30 cellular contexts compared by ENCODE assay signal in the genomic region with DNA sequence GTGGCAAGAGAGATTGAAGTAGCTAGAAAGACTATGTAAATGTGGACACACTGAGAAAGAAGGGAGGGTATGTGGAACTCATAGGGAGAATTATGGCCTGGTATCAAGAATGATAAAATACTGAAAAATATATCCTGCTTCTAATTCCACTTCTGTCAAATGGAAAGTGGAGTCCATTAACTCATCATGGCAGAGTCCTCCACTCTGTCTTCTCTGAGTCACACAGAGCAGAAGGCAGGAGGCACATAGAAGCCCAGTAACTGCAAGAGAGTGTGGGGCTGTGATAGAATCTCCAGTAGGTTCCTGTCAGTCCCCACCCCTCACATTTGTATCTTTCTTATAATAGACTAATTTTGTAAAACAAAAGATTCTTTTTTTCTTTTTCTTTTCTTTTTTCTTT.
"Had no signal": no experiment of that assay in that cellular context is flagged by ENCODE, and none has a peak within 500 bp of the region (broad histone marks: within the 10 kb centered on the region; RNA-seq: fewer than 3 reads in every experiment).

No MANE protein-coding gene starts in this region.

- H3K36me3 Mint-ChIP-seq: activated naive CD4-positive, alpha-beta T cell treated with anti-CD3 and anti-CD28 coated beads, Interleukin-2, amount 10 ng/mL, durations not matched to agents 7 days and 5 days; activated naive CD4-positive, alpha-beta T cell treated with anti-CD3 and anti-CD28 coated beads, Interleukin-2, amount 50 U/mL, for 72 hours; activated naive CD8-positive, alpha-beta T cell treated with anti-CD3 and anti-CD28 coated beads, Interleukin-2, amount 10 ng/mL, durations not matched to agents 7 days and 5 days had no signal

- H3K9me3 ChIP-seq: ascending aorta, breast epithelium, esophagus muscularis mucosa, gastrocnemius medialis, heart left ventricle had no signal

- H3K36me3 ChIP-seq: breast epithelium, esophagus muscularis mucosa, gastrocnemius medialis had no signal

- H3K9me3 Mint-ChIP-seq: activated CD4-positive, alpha-beta memory T cell treated with anti-CD3 and anti-CD28 coated beads, Interleukin-2, amount 10 ng/mL, durations not matched to agents 7 days and 5 days; activated CD4-positive, alpha-beta T cell treated with anti-CD3 and anti-CD28 coated beads, Interleukin-2, amount 10 ng/mL, durations not matched to agents 7 days and 5 days; activated naive CD4-positive, alpha-beta T cell treated with anti-CD3 and anti-CD28 coated beads, Interleukin-2, amount 10 ng/mL, durations not matched to agents 7 days and 5 days; activated naive CD4-positive, alpha-beta T cell treated with anti-CD3 and anti-CD28 coated beads, Interleukin-2, amount 50 U/mL, for 72 hours; activated naive CD8-positive, alpha-beta T cell treated with anti-CD3 and anti-CD28 coated beads, Interleukin-2, amount 10 ng/mL, durations not matched to agents 7 days and 5 days; activated T-cell treated with anti-CD3 and anti-CD28 coated beads, Interleukin-2, amount 50 U/mL, for 24 hours; activated T-cell treated with anti-CD3 and anti-CD28 coated beads, Interleukin-2, amount 50 U/mL, for 72 hours; brain; endodermal cell had no signal

- H3K4me3 ChIP-seq: ascending aorta, breast epithelium, coronary artery, esophagus muscularis mucosa, gastrocnemius medialis, heart left ventricle had no signal

- H3K4me1 Mint-ChIP-seq: activated CD4-positive, alpha-beta memory T cell treated with anti-CD3 and anti-CD28 coated beads, Interleukin-2, amount 10 ng/mL, durations not matched to agents 7 days and 5 days; activated CD4-positive, alpha-beta T cell treated with anti-CD3 and anti-CD28 coated beads for 36 hours; activated CD4-positive, alpha-beta T cell treated with anti-CD3 and anti-CD28 coated beads, Interleukin-2, amount 10 ng/mL, durations not matched to agents 7 days and 5 days; activated naive CD4-positive, alpha-beta T cell treated with anti-CD3 and anti-CD28 coated beads, Interleukin-2, amount 10 ng/mL, durations not matched to agents 7 days and 5 days; activated naive CD8-positive, alpha-beta T cell treated with anti-CD3 and anti-CD28 coated beads, Interleukin-2, amount 10 ng/mL, durations not matched to agents 7 days and 5 days; central memory CD8-positive, alpha-beta T cell; endodermal cell had no signal

- H3K4me3 Mint-ChIP-seq: activated CD4-positive, alpha-beta memory T cell treated with anti-CD3 and anti-CD28 coated beads, Interleukin-2, amount 10 ng/mL, durations not matched to agents 7 days and 5 days; activated CD4-positive, alpha-beta T cell treated with anti-CD3 and anti-CD28 coated beads for 36 hours; activated CD4-positive, alpha-beta T cell treated with anti-CD3 and anti-CD28 coated beads, Interleukin-2, amount 10 ng/mL, durations not matched to agents 7 days and 5 days; activated naive CD4-positive, alpha-beta T cell treated with anti-CD3 and anti-CD28 coated beads, Interleukin-2, amount 10 ng/mL, durations not matched to agents 7 days and 5 days; activated naive CD8-positive, alpha-beta T cell treated with anti-CD3 and anti-CD28 coated beads, Interleukin-2, amount 10 ng/mL, durations not matched to agents 7 days and 5 days; activated T-cell treated with anti-CD3 and anti-CD28 coated beads, Interleukin-2, amount 50 U/mL, for 24 hours; activated T-cell treated with anti-CD3 and anti-CD28 coated beads, Interleukin-2, amount 50 U/mL, for 72 hours; brain; central memory CD8-positive, alpha-beta T cell; endodermal cell had no signal

- ATAC-seq: activated CD4-positive, alpha-beta T cell treated with anti-CD3 and anti-CD28 coated beads for 36 hours; activated naive CD4-positive, alpha-beta T cell treated with anti-CD3 and anti-CD28 coated beads, Interleukin-2, amount 50 U/mL, for 72 hours; activated T-cell treated with anti-CD3 and anti-CD28 coated beads, Interleukin-2, amount 50 U/mL, for 72 hours; foreskin keratinocyte; gastrocnemius medialis had no signal

- H3K27me3 Mint-ChIP-seq: activated CD4-positive, alpha-beta T cell treated with anti-CD3 and anti-CD28 coated beads for 36 hours; activated CD4-positive, alpha-beta T cell treated with anti-CD3 and anti-CD28 coated beads, Interleukin-2, amount 10 ng/mL, durations not matched to agents 7 days and 5 days; activated naive CD4-positive, alpha-beta T cell treated with anti-CD3 and anti-CD28 coated beads, Interleukin-2, amount 10 ng/mL, durations not matched to agents 7 days and 5 days; activated naive CD8-positive, alpha-beta T cell treated with anti-CD3 and anti-CD28 coated beads, Interleukin-2, amount 10 ng/mL, durations not matched to agents 7 days and 5 days; activated T-cell treated with anti-CD3 and anti-CD28 coated beads, Interleukin-2, amount 50 U/mL, for 24 hours; brain; central memory CD8-positive, alpha-beta T cell had no signal

- DNase-seq: activated CD4-positive, alpha-beta memory T cell treated with anti-CD3 and anti-CD28 coated beads, Interleukin-2, amount 10 ng/mL, durations not matched to agents 7 days and 5 days; activated CD4-positive, alpha-beta T cell treated with anti-CD3 and anti-CD28 coated beads for 36 hours; activated CD4-positive, alpha-beta T cell treated with anti-CD3 and anti-CD28 coated beads, Interleukin-2, amount 10 ng/mL, durations not matched to agents 7 days and 5 days; activated CD4-positive, alpha-beta T cell treated with anti-CD3 and anti-CD28 coated beads, Interleukin-2, amount 50 U/mL, for 4 hours; activated CD4-positive, CD25-positive, alpha-beta regulatory T cell; activated CD4-positive, CD25-positive, alpha-beta regulatory T cell treated with anti-CD3 and anti-CD28 coated beads, Interleukin-2, amount 50 U/mL, for 72 hours; activated CD8-positive, alpha-beta memory T cell treated with anti-CD3 and anti-CD28 coated beads, Interleukin-2, amount 50 U/mL, for 48 hours; activated gamma-delta T cell; activated naive CD4-positive, alpha-beta T cell; activated naive CD4-positive, alpha-beta T cell treated with anti-CD3 and anti-CD28 coated beads, Interleukin-2, amount 10 ng/mL, durations not matched to agents 7 days and 5 days; activated naive CD8-positive, alpha-beta T cell treated with anti-CD3 and anti-CD28 coated beads, Interleukin-2, amount 10 ng/mL, durations not matched to agents 7 days and 5 days; activated T-cell treated with anti-CD3 and anti-CD28 coated beads for 4 hours; activated T-cell treated with anti-CD3 and anti-CD28 coated beads, Interleukin-2, amount 50 U/mL, for 24 hours; activated T-cell treated with anti-CD3 and anti-CD28 coated beads, Interleukin-2, amount 50 U/mL, for 72 hours; dermis blood vessel endothelial cell; effector memory CD4-positive, alpha-beta T cell; endodermal cell; erythroblast; foreskin keratinocyte; gastrocnemius medialis; glutamatergic neuron; heart left ventricle; T-helper 2 cell had no signal

- H3K27ac Mint-ChIP-seq: activated CD4-positive, alpha-beta memory T cell treated with anti-CD3 and anti-CD28 coated beads, Interleukin-2, amount 10 ng/mL, durations not matched to agents 7 days and 5 days; activated CD4-positive, alpha-beta T cell treated with anti-CD3 and anti-CD28 coated beads for 36 hours; activated CD4-positive, alpha-beta T cell treated with anti-CD3 and anti-CD28 coated beads, Interleukin-2, amount 10 ng/mL, durations not matched to agents 7 days and 5 days; activated naive CD4-positive, alpha-beta T cell treated with anti-CD3 and anti-CD28 coated beads, Interleukin-2, amount 10 ng/mL, durations not matched to agents 7 days and 5 days; activated naive CD4-positive, alpha-beta T cell treated with anti-CD3 and anti-CD28 coated beads, Interleukin-2, amount 50 U/mL, for 72 hours; activated naive CD8-positive, alpha-beta T cell treated with anti-CD3 and anti-CD28 coated beads, Interleukin-2, amount 10 ng/mL, durations not matched to agents 7 days and 5 days; activated T-cell treated with anti-CD3 and anti-CD28 coated beads, Interleukin-2, amount 50 U/mL, for 24 hours; activated T-cell treated with anti-CD3 and anti-CD28 coated beads, Interleukin-2, amount 50 U/mL, for 72 hours; endodermal cell had no signal

- H3K27me3 ChIP-seq: ascending aorta, breast epithelium, esophagus muscularis mucosa, foreskin keratinocyte, gastrocnemius medialis, heart left ventricle had no signal

- H3K27ac ChIP-seq: ascending aorta, breast epithelium, coronary artery, esophagus muscularis mucosa, foreskin keratinocyte had no signal

- H3K4me1 ChIP-seq: ascending aorta, breast epithelium, foreskin keratinocyte had no signal
